17 cellular contexts compared by ENCODE assay signal in genomic region chr22:24117942-24118341, GRCh38.
DNase-seq lines count a peak whose midpoint lies in the region; ATAC-seq, FAIRE-seq and TF ChIP-seq lines count a peak whose summit lies in the region.
"Had no signal": no experiment of that assay in that cellular context is flagged by ENCODE, and none has a peak within 500 bp of the region (broad histone marks: within the 10 kb centered on the region; RNA-seq: fewer than 3 reads in every experiment).

No MANE protein-coding gene starts in this region.

- H3F3A ChIP-seq in MM.1S (ENCODE audit: insufficient read depth, low read length): no peaks in the 10 kb centered on the region

- H4K20me1 ChIP-seq in MM.1S (ENCODE audit: insufficient read depth, low read length): no peaks in the 10 kb centered on the region

- H3K79me2 ChIP-seq in MM.1S (ENCODE audit: low read length): no peaks in the 10 kb centered on the region

- H3K27me3 ChIP-seq in right atrium auricular region (no peaks in the 10 kb centered on the region), MM.1S (replicated peaks; ENCODE audit: insufficient read depth, low read length) (no peaks in the 10 kb centered on the region), brain microvascular endothelial cell (replicated peaks) (no peaks in the 10 kb centered on the region)
- H3K27me3 ChIP-seq: MG63 had no signal

- H3K27ac ChIP-seq in right atrium auricular region (peak overlapping the region in 1 of 2 donors; percentile 61), MM.1S (ENCODE audit: low read length) (no peak overlapping the region), brain microvascular endothelial cell (no peak overlapping the region)

- in situ Hi-C loops in brain microvascular endothelial cell (cut with HindIII; ENCODE audit: low pct_ligation_motif_present, low sequenced_read_pairs): no loop called here

- DNase-seq in left ventricle myocardium superior: peak; percentile 14
- DNase-seq in right atrium auricular region (ENCODE audit: low spot score): no peak
- no peak for DNase-seq in MM.1S
- no peak for DNase-seq in brain microvascular endothelial cell
- no peak for DNase-seq in urothelium cell line (ENCODE audit: low spot score)
- DNase-seq in SW 1271 (lab: John Stamatoyannopoulos, UW): no peak
- DNase-seq in SK-N-DZ (ENCODE audit: low spot score): no peak
- DNase-seq: activated CD4-positive, alpha-beta T cell treated with anti-CD3 and anti-CD28 coated beads for 4 hours; activated T-cell treated with anti-CD3 and anti-CD28 coated beads, Interleukin-2, amount 50 U/mL, for 1 hour; cerebellar nuclear complex; glutamatergic neuron; MG63; T-helper 17 cell had no signal

- peak; percentile 20 for FAIRE-seq in urothelium cell line (lab: Jason Lieb, UNC)
- FAIRE-seq: endothelial cell of umbilical vein, GM12878 had no signal

- H2AFZ ChIP-seq in MM.1S (ENCODE audit: low read length): no peak overlapping the region

- ATAC-seq in left ventricle myocardium superior: no peak
- ATAC-seq in HG03175 (IDR thresholded peaks at IDR 0.05; ENCODE audit: unreplicated experiment): no peak
- ATAC-seq: GM12878, Panc1, T-helper 17 cell had no signal

- no peak for TF ChIP-seq CTCF in right atrium auricular region (IDR thresholded peaks at IDR 0.05)
- peak; percentile 11 for TF ChIP-seq CTCF in MM.1S (IDR thresholded peaks at IDR 0.05; ENCODE audit: low read length)
- peak; percentile 17 for TF ChIP-seq CTCF in brain microvascular endothelial cell (IDR thresholded peaks at IDR 0.05; ENCODE audit: low read depth, low read length, missing control alignments)

- H3K4me2 ChIP-seq in MM.1S (ENCODE audit: low read depth, low read length): no peak overlapping the region

- H3K9me3 ChIP-seq in right atrium auricular region (no peaks in the 10 kb centered on the region), MM.1S (replicated peaks; ENCODE audit: insufficient read depth, low read length) (no peaks in the 10 kb centered on the region)
- H3K9me3 ChIP-seq: MG63 had no signal

- H3K4me3 ChIP-seq in right atrium auricular region: no peak overlapping the region
- no peak overlapping the region for H3K4me3 ChIP-seq in MM.1S (ENCODE audit: low read length)
- no peak overlapping the region for H3K4me3 ChIP-seq in brain microvascular endothelial cell (ENCODE audit: low read depth, low read length)
- H3K4me3 ChIP-seq: GM12878, MG63 had no signal

- H3K4me1 ChIP-seq in right atrium auricular region (peaks cover 0 to 35% of the 10 kb centered on the region in 2 donors), MM.1S (ENCODE audit: low read length) (no peaks in the 10 kb centered on the region)

- H3K9me2 ChIP-seq in MM.1S (replicated peaks; ENCODE audit: insufficient read depth, low read length): no peaks in the 10 kb centered on the region

- H3K9ac ChIP-seq in MM.1S (ENCODE audit: low read length): no peak overlapping the region

- H3K36me3 ChIP-seq in right atrium auricular region (peaks cover 22% of the 10 kb centered on the region), MM.1S (replicated peaks; ENCODE audit: insufficient read depth, low read length) (no peaks in the 10 kb centered on the region), brain microvascular endothelial cell (replicated peaks) (peaks cover 28% of the 10 kb centered on the region)

- intact Hi-C loops in left ventricle myocardium superior (cut with micrococcal nuclease): no loop called here

Comparison
In these comparisons a context has a peak if more than half of its experiments do, and no peak if none do; other contexts are left out.
1. CTCF ChIP-seq: peak in MM.1S (single experiment) and brain microvascular endothelial cell (single experiment); none in right atrium auricular region (0 of 2).